ENCODE assay signal across 9 cellular contexts in the genomic region with DNA sequence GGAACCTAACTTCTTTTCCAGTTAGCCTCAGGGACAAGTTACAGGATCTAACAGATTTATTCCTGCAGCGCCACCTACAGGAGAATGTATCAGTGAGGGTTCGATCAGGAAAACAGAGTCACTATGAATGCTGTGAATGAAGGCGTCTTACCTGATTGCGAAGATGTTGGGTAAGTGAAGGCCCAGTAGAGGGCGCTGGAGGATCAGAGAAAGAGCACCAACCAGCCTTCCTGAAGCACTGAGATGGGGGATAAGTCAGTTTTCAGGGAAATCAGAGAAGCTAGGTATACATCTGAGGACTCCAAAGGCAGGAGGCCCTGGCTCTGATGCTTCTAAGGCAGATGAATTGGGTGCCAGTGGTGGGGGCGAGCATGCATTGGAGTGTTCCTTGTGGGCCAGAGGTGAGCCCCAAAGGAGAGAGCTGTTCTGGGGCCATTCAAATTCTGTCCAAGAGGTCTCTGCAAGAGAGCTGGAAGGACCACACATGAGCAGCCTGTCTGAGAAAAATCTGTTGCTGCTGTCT.
A peak's percentile ranks its signal among the peaks of the same experiment; 100 is the strongest.
DNase-seq lines count a peak whose midpoint lies in the region; ATAC-seq and TF ChIP-seq lines count a peak whose summit lies in the region.
"Had no signal": no experiment of that assay in that cellular context is flagged by ENCODE, and none has a peak within 500 bp of the region (broad histone marks: within the 10 kb centered on the region; RNA-seq: fewer than 3 reads in every experiment).

No MANE protein-coding gene starts in this region.

- intact Hi-C loops in Panc1 (cut with micrococcal nuclease; ENCODE audit: unreplicated experiment) (loop anchor here (1.0 to 5.0 kb wide), 3 partner anchors 121 to 593 kb away; no protein-coding TSS in a partner anchor), breast epithelium (cut with DNase I; ENCODE audit: low total_unique reads) (no loop called here)

- H3K27me3 Mint-ChIP-seq in stimulated activated memory B cell treated with anti-CD40 and anti-IgM and Interleukin-4, amounts not matched to agents 10 μg/mL and 1 μg/mL and 100 μg/mL, for 72 hours: no peaks in the 10 kb centered on the region
- H3K27me3 Mint-ChIP-seq: T-cell had no signal

- H3K4me3 Mint-ChIP-seq in stimulated activated memory B cell treated with anti-CD40 and anti-IgM and Interleukin-4, amounts not matched to agents 10 μg/mL and 1 μg/mL and 100 μg/mL, for 72 hours: no peak overlapping the region
- H3K4me3 Mint-ChIP-seq: T-cell had no signal

- H3K9me3 ChIP-seq in AG04450 (ENCODE audit: control insufficient read depth, insufficient read depth, low read length): no peaks in the 10 kb centered on the region; the same call in 1 of the 2 replicates
- no peaks in the 10 kb centered on the region for H3K9me3 ChIP-seq in Panc1 (ENCODE audit: control insufficient read depth, insufficient read depth, low read depth, low read length)
- no peaks in the 10 kb centered on the region for H3K9me3 ChIP-seq in breast epithelium

- H3K36me3 Mint-ChIP-seq in stimulated activated memory B cell treated with anti-CD40 and anti-IgM and Interleukin-4, amounts not matched to agents 10 μg/mL and 1 μg/mL and 100 μg/mL, for 72 hours: no peaks in the 10 kb centered on the region
- H3K36me3 Mint-ChIP-seq: T-cell had no signal

- H3K27me3 ChIP-seq in AG04450 (ENCODE audit: control insufficient read depth, insufficient read depth, low read length) (no peaks in the 10 kb centered on the region), Panc1 (ENCODE audit: control insufficient read depth, insufficient read depth, low read length) (no peaks in the 10 kb centered on the region), breast epithelium (no peaks in the 10 kb centered on the region)

- H3K36me3 ChIP-seq in Panc1 (ENCODE audit: control insufficient read depth, insufficient read depth, low read length) (no peaks in the 10 kb centered on the region), breast epithelium (no peaks in the 10 kb centered on the region)

- no peak overlapping the region for H3K27ac Mint-ChIP-seq in stimulated activated memory B cell treated with anti-CD40 and anti-IgM and Interleukin-4, amounts not matched to agents 10 μg/mL and 1 μg/mL and 100 μg/mL, for 72 hours
- H3K27ac Mint-ChIP-seq: T-cell had no signal

- no peaks in the 10 kb centered on the region for H3K4me1 ChIP-seq in Panc1 (ENCODE audit: control insufficient read depth, insufficient read depth, low read length)
- no peaks in the 10 kb centered on the region for H3K4me1 ChIP-seq in breast epithelium

- no peaks in the 10 kb centered on the region for H3K9me3 Mint-ChIP-seq in stimulated activated memory B cell treated with anti-CD40 and anti-IgM and Interleukin-4, amounts not matched to agents 10 μg/mL and 1 μg/mL and 100 μg/mL, for 72 hours
- H3K9me3 Mint-ChIP-seq: T-cell had no signal

- in situ Hi-C loops in Panc1 (cut with HindIII; ENCODE audit: low pct_unique_long_range_greater_than_20kb, low sequenced_read_pairs): no loop called here

- H3K27ac ChIP-seq in AG04450 (ENCODE audit: low read depth, low read length) (no peak overlapping the region), Panc1 (ENCODE audit: low read length) (no peak overlapping the region), breast epithelium (no peak overlapping the region)

- H3K4me3 ChIP-seq in AG04450 (ENCODE audit: low read depth, low read length) (no peak overlapping the region), GM12865 (ENCODE audit: low read depth, low read length) (no peak overlapping the region), LNCaP clone FGC (ENCODE audit: low read depth, low read length) (no peak overlapping the region), Panc1 (ENCODE audit: low read depth in 2 of 2, low read length in 2 of 2) (no peak overlapping the region), breast epithelium (no peak overlapping the region)

- ATAC-seq in Panc1: peak; percentile 96
- ATAC-seq in stimulated activated memory B cell treated with anti-CD40 and anti-IgM and Interleukin-4, amounts not matched to agents 10 μg/mL and 1 μg/mL and 100 μg/mL, for 72 hours: peak; percentile 72
- ATAC-seq: T-cell had no signal

- H3K4me1 Mint-ChIP-seq in stimulated activated memory B cell treated with anti-CD40 and anti-IgM and Interleukin-4, amounts not matched to agents 10 μg/mL and 1 μg/mL and 100 μg/mL, for 72 hours: no peaks in the 10 kb centered on the region
- H3K4me1 Mint-ChIP-seq: T-cell had no signal

- no peak for TF ChIP-seq POLR2A in breast epithelium (IDR thresholded peaks at IDR 0.05)

- BruUV-seq in Panc1 (replicated peaks; lab: Mats Ljungman, UMichigan): no TSS peak

- TF ChIP-seq CTCF in AG04450 (IDR thresholded peaks at IDR 0.05; ENCODE audit: low read depth, low read length): peak; percentile 53
- peak; percentile 86 for TF ChIP-seq CTCF in GM12865 (IDR thresholded peaks at IDR 0.05; ENCODE audit: insufficient read depth, low read depth, low read length, missing control alignments)
- peak; percentile 97 for TF ChIP-seq CTCF in LNCaP clone FGC (IDR thresholded peaks at IDR 0.05; ENCODE audit: control insufficient read depth, extremely low read depth, insufficient read depth)
- peak; percentile 86 for TF ChIP-seq CTCF in Panc1 (IDR thresholded peaks at IDR 0.05)
- TF ChIP-seq CTCF in breast epithelium (IDR thresholded peaks at IDR 0.05): peak in 2 of 3 donors; percentile 75 to 94

- POLR2A ChIA-PET in AG04450 (lab: Yijun Ruan, JAX): no interaction called here
- POLR2A ChIA-PET in HEK293T (lab: Yijun Ruan, JAX): no interaction called here
- POLR2A ChIA-PET in Panc1 (lab: Charles Lee): no interaction called here

- CTCF ChIA-PET in AG04450 (lab: Charles Lee): interaction anchor here (1.2 to 1.9 kb wide), 5 partner anchors 27 to 1942 kb away, joined by 3 to 7 read pairs (median 4); no protein-coding TSS in a partner anchor
- CTCF ChIA-PET in HEK293T (lab: Yijun Ruan, JAX): interaction anchor here (0.6 to 3.4 kb wide), 32 partner anchors 9 to 1945 kb away, joined by 3 to 19 read pairs (median 4); no protein-coding TSS in a partner anchor
- CTCF ChIA-PET in Panc1 (lab: Charles Lee): interaction anchor here (0.6 to 1.9 kb wide), 2 partner anchors 9 to 238 kb away, joined by 3 to 4 read pairs; no protein-coding TSS in a partner anchor

- DNase-seq in AG04450 (ENCODE audit: low read depth, low spot score) (peak; percentile 6), GM12865 (ENCODE audit: low read depth) (peak; percentile 92), HEK293T (ENCODE audit: extremely low spot score) (peak; percentile 74), LNCaP clone FGC (ENCODE audit: low read depth) (peak; percentile 87), Panc1 (ENCODE audit: low read depth, low spot score) (peak; percentile 70), breast epithelium (ENCODE audit: low spot score in 2 of 2) (peak; percentile 72 to 75), kidney tubule cell (ENCODE audit: low spot score) (peak; percentile 90)

TF ChIP-seq in HEK293T, 16 proteins besides CTCF, POLR2A, EP300 and RAD21:
- TF ChIP-seq FOXM1 (IDR thresholded peaks at IDR 0.05; ENCODE audit: borderline replicate concordance) (no peak), FOXA1 (IDR thresholded peaks at IDR 0.05) (no peak), FOXK2 (IDR thresholded peaks at IDR 0.05) (no peak)
- TF ChIP-seq, protein P1, sequence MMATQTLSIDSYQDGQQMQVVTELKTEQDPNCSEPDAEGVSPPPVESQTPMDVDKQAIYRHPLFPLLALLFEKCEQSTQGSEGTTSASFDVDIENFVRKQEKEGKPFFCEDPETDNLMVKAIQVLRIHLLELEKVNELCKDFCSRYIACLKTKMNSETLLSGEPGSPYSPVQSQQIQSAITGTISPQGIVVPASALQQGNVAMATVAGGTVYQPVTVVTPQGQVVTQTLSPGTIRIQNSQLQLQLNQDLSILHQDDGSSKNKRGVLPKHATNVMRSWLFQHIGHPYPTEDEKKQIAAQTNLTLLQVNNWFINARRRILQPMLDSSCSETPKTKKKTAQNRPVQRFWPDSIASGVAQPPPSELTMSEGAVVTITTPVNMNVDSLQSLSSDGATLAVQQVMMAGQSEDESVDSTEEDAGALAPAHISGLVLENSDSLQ (IDR thresholded peaks at IDR 0.05): no peak

Comparison
In these comparisons a context has a peak if more than half of its experiments do, and no peak if none do; other contexts are left out.
1. DNase-seq: peak in every context shown above with its lines; median percentile 92 in GM12865; 90 in kidney tubule cell; 87 in LNCaP clone FGC; 74 in HEK293T; 74 in breast epithelium; 70 in Panc1; 6 in AG04450.